In genomic region chr19:51607920-51608562, GRCh38 we compare ENCODE assay signal across 8 cellular contexts. TPM values are rescaled to one million over a fixed set of nuclear protein-coding genes. Genes with fewer than 3 reads are reported as not detected.
DNase-seq lines count a peak whose midpoint lies in the region; ATAC-seq and TF ChIP-seq lines count a peak whose summit lies in the region.

No MANE protein-coding gene starts in this region.

- H3K4me1 Mint-ChIP-seq in CD8-positive, alpha-beta memory T cell: no peaks in the 10 kb centered on the region

- intact Hi-C loops in lower leg skin (cut with DNase I; ENCODE audit: low total_unique reads): no loop called here

- no peaks in the 10 kb centered on the region for H3K27me3 ChIP-seq in CD8-positive, alpha-beta memory T cell (ENCODE audit: insufficient read depth, low read length, poor library complexity, severe bottlenecking)
- H3K27me3 ChIP-seq in WERI-Rb-1 (ENCODE audit: insufficient read depth, low read depth, severe bottlenecking): peaks cover 88% of the 10 kb centered on the region

- DNase-seq in CD8-positive, alpha-beta memory T cell: peak in 3 of 5 donors; percentile 14 to 22 (median 15)
- DNase-seq in KG1 (lab: John Stamatoyannopoulos, UW): peak; percentile 76
- peak; percentile 24 for DNase-seq in WERI-Rb-1
- peak; percentile 83 for DNase-seq in choroid plexus epithelial cell (ENCODE audit: low read depth)
- DNase-seq in lower leg skin (ENCODE audit: low spot score in 2 of 2): peak; percentile 66 to 93
- DNase-seq in stimulated activated CD8-positive, alpha-beta memory T cell treated with anti-CD3 and anti-CD28 coated beads, Interleukin-15, amount 100 ng/mL, for 48 hours (ENCODE audit: low read depth in 2 of 2): peak; percentile 34 to 49
- no peak for DNase-seq in middle frontal gyrus (ENCODE audit: extremely low spot score, low spot score)

- TF ChIP-seq POLR2A in lower leg skin (IDR thresholded peaks at IDR 0.05): no peak

- POLR2A ChIA-PET in CD8-positive, alpha-beta memory T cell (lab: Charles Lee): no interaction called here

- peaks cover 10 to 36% of the 10 kb centered on the region in 2 donors for H3K27me3 Mint-ChIP-seq in CD8-positive, alpha-beta memory T cell

- 22 to 30% methylated on average over 13 of the region's 13 CpGs for WGBS in lower leg skin, 2 donors

- no peak overlapping the region for H3K27ac ChIP-seq in CD8-positive, alpha-beta memory T cell (ENCODE audit: low read depth, low read length)
- no peak overlapping the region for H3K27ac ChIP-seq in WERI-Rb-1

- H3K27ac Mint-ChIP-seq in CD8-positive, alpha-beta memory T cell: peak overlapping the region in 1 of 8 donors; percentile 18

- no peak overlapping the region for H3K4me3 ChIP-seq in CD8-positive, alpha-beta memory T cell (ENCODE audit: low read length)
- H3K4me3 ChIP-seq in WERI-Rb-1 (ENCODE audit: low read depth, low read length) (no peak overlapping the region), choroid plexus epithelial cell (ENCODE audit: low read depth, low read length) (no peak overlapping the region), lower leg skin (ENCODE audit: low read depth, poor library complexity, severe bottlenecking) (no peak overlapping the region)

- H3K9me3 Mint-ChIP-seq in CD8-positive, alpha-beta memory T cell: peaks cover 6 to 29% (median 10%) of the 10 kb centered on the region in 5 donors

- H3K36me3 ChIP-seq in CD8-positive, alpha-beta memory T cell (ENCODE audit: insufficient read depth, low read length): no peaks in the 10 kb centered on the region
- H3K36me3 ChIP-seq in WERI-Rb-1: no peaks in the 10 kb centered on the region

- peaks cover 0 to 26% (median 2%) of the 10 kb centered on the region in 3 donors for H3K36me3 Mint-ChIP-seq in CD8-positive, alpha-beta memory T cell

- CTCF ChIA-PET in CD8-positive, alpha-beta memory T cell (lab: Charles Lee): no interaction called here

- H3K4me1 ChIP-seq in CD8-positive, alpha-beta memory T cell (ENCODE audit: insufficient read depth, low read length): no peaks in the 10 kb centered on the region

- TF ChIP-seq CTCF in WERI-Rb-1 (IDR thresholded peaks at IDR 0.05; ENCODE audit: low read depth, low read length) (peak; percentile 60), choroid plexus epithelial cell (conservative IDR thresholded peaks at IDR 0.05; ENCODE audit: low read depth, low read length) (peak; percentile 87), lower leg skin (IDR thresholded peaks at IDR 0.05) (no peak)

- no peaks in the 10 kb centered on the region for H3K9me3 ChIP-seq in CD8-positive, alpha-beta memory T cell (ENCODE audit: low read length)
- no peaks in the 10 kb centered on the region for H3K9me3 ChIP-seq in WERI-Rb-1 (ENCODE audit: severe bottlenecking)

- no peak for ATAC-seq in GM18502 (IDR thresholded peaks at IDR 0.05; ENCODE audit: poor library complexity, unreplicated experiment)

- H3K4me3 Mint-ChIP-seq in CD8-positive, alpha-beta memory T cell: no peak overlapping the region

RNA-seq across cellular contexts. Expression of gene SIGLEC5, which starts 22.2 kb away (rescaled TPM):
- under 1 TPM in 1 of 2 experiments, not detected in 1; 0.13 TPM for total RNA-seq in CD8-positive, alpha-beta memory T cell
- polyA plus RNA-seq in CD8-positive, alpha-beta memory T cell: not detected
- under 1 TPM in 2 of 4 donors, not detected in 2; 0.72 to 0.76 TPM for total RNA-seq in lower leg skin

RNA-seq across cellular contexts. Expression of gene ZNF175, which starts 37.0 kb away (rescaled TPM):
- 10 to 100 TPM in 1 of 2 experiments, 1 to 10 TPM in 1; 10.0 to 11.6 TPM for total RNA-seq in CD8-positive, alpha-beta memory T cell
- 3.2 TPM for polyA plus RNA-seq in CD8-positive, alpha-beta memory T cell
- total RNA-seq in lower leg skin: 1 to 10 TPM; 2.0 to 5.3 (median 2.5) TPM

RNA-seq across cellular contexts. Expression of gene SIGLEC14, which starts 38.6 kb away (rescaled TPM):
- under 1 TPM; 0.33 to 0.35 TPM for total RNA-seq in CD8-positive, alpha-beta memory T cell
- polyA plus RNA-seq in CD8-positive, alpha-beta memory T cell: not detected
- total RNA-seq in lower leg skin: 1 to 10 TPM in 1 of 4 donors, under 1 TPM in 1, not detected in 2; 0.84 to 1.0 TPM

Comparison
In these comparisons a context has a peak if more than half of its experiments do, and no peak if none do; other contexts are left out.
1. CTCF ChIP-seq: peak in WERI-Rb-1 (single experiment) and choroid plexus epithelial cell (single experiment); none in lower leg skin (0 of 3).